9 cellular contexts compared by ENCODE assay signal in genomic region chr4:186554485-186554884, GRCh38. TPM values are rescaled to one million over a fixed set of nuclear protein-coding genes. Genes with fewer than 3 reads are reported as not detected.
DNase-seq lines count a peak whose midpoint lies in the region; ATAC-seq and TF ChIP-seq lines count a peak whose summit lies in the region.
"Had no signal": no experiment of that assay in that cellular context is flagged by ENCODE, and none has a peak within 500 bp of the region (broad histone marks: within the 10 kb centered on the region; RNA-seq: fewer than 3 reads in every experiment).

No MANE protein-coding gene starts in this region.

- peak; percentile 39 for DNase-seq in HT-29 (ENCODE audit: low spot score)
- DNase-seq in WTC11 (ENCODE audit: low spot score), result peak; percentile 52
- peak; percentile 41 for DNase-seq in iris pigment epithelial cell (ENCODE audit: low read depth)
- no peak for DNase-seq in suprapubic skin (ENCODE audit: low spot score in 2 of 2)
- DNase-seq in stimulated activated naive CD8-positive, alpha-beta T cell treated with anti-CD3 and anti-CD28 coated beads, Interleukin-15, amount 100 ng/mL, for 72 hours, result no peak
- DNase-seq: NCI-H1048 had no signal

- POLR2A ChIA-PET in WTC11 (lab: Charles Lee), result no interaction called here

- peak; percentile 51 for ATAC-seq in WTC11
- ATAC-seq in HG02623 (IDR thresholded peaks at IDR 0.05; ENCODE audit: unreplicated experiment), result no peak
- ATAC-seq in stimulated activated naive CD8-positive, alpha-beta T cell treated with anti-CD3 and anti-CD28 coated beads, Interleukin-15, amount 100 ng/mL, for 72 hours, result no peak
- no peak for ATAC-seq in GM18909 (IDR thresholded peaks at IDR 0.05; ENCODE audit: poor library complexity, unreplicated experiment)
- ATAC-seq: gastroesophageal sphincter had no signal

- CTCF ChIA-PET in WTC11 (lab: Charles Lee), result interaction anchor here (0.6 to 2.7 kb wide), 8 partner anchors 16 to 533 kb away, joined by 3 to 15 read pairs (median 6); no protein-coding TSS in a partner anchor

- H3K4me3 ChIP-seq in suprapubic skin, result peak overlapping the region; percentile 46

- H3K27me3 ChIP-seq in suprapubic skin, result peaks cover 41% of the 10 kb centered on the region

- H3K36me3 Mint-ChIP-seq in WTC11, result no peaks in the 10 kb centered on the region

- peaks cover 16% of the 10 kb centered on the region for H3K4me1 ChIP-seq in suprapubic skin

- H3K36me3 ChIP-seq in suprapubic skin, result no peaks in the 10 kb centered on the region
- H3K36me3 ChIP-seq: gastroesophageal sphincter had no signal

- H3K4me3 Mint-ChIP-seq in WTC11, result peak overlapping the region; percentile 78
- no peak overlapping the region for H3K4me3 Mint-ChIP-seq in stimulated activated naive CD8-positive, alpha-beta T cell treated with anti-CD3 and anti-CD28 coated beads, Interleukin-15, amount 100 ng/mL, for 72 hours

- no peak for TF ChIP-seq CTCF in WTC11 (IDR thresholded peaks at IDR 0.05)
- no peak for TF ChIP-seq CTCF in suprapubic skin (IDR thresholded peaks at IDR 0.05)

- WGBS in suprapubic skin, result 8% methylated on average over 13 of the region's 13 CpGs

- no peak overlapping the region for H3K27ac ChIP-seq in suprapubic skin
- H3K27ac ChIP-seq: gastroesophageal sphincter had no signal

- H3K27ac Mint-ChIP-seq in WTC11, result no peak overlapping the region
- no peak overlapping the region for H3K27ac Mint-ChIP-seq in stimulated activated naive CD8-positive, alpha-beta T cell treated with anti-CD3 and anti-CD28 coated beads, Interleukin-15, amount 100 ng/mL, for 72 hours

- no peaks in the 10 kb centered on the region for H3K9me3 Mint-ChIP-seq in WTC11
- peaks cover 0 to 4% of the 10 kb centered on the region in 2 donors for H3K9me3 Mint-ChIP-seq in stimulated activated naive CD8-positive, alpha-beta T cell treated with anti-CD3 and anti-CD28 coated beads, Interleukin-15, amount 100 ng/mL, for 72 hours

- no peak for TF ChIP-seq EP300 in suprapubic skin (IDR thresholded peaks at IDR 0.05)

- no peak for TF ChIP-seq POLR2A in suprapubic skin (IDR thresholded peaks at IDR 0.05)

- H3K4me1 Mint-ChIP-seq in WTC11, result peaks cover 11% of the 10 kb centered on the region
- H3K4me1 Mint-ChIP-seq in stimulated activated naive CD8-positive, alpha-beta T cell treated with anti-CD3 and anti-CD28 coated beads, Interleukin-15, amount 100 ng/mL, for 72 hours, result no peaks in the 10 kb centered on the region

- no peaks in the 10 kb centered on the region for H3K9me3 ChIP-seq in suprapubic skin
- H3K9me3 ChIP-seq: gastroesophageal sphincter had no signal

- peaks cover 15% of the 10 kb centered on the region for H3K27me3 Mint-ChIP-seq in WTC11 (ENCODE audit: low read depth)
- H3K27me3 Mint-ChIP-seq in stimulated activated naive CD8-positive, alpha-beta T cell treated with anti-CD3 and anti-CD28 coated beads, Interleukin-15, amount 100 ng/mL, for 72 hours, result peaks cover 34% of the 10 kb centered on the region

TF ChIP-seq in WTC11, 78 proteins besides CTCF, POLR2A, EP300 and RAD21:
- TF ChIP-seq AFF4 (CRISPR knock-in tag; IDR thresholded peaks at IDR 0.05; ENCODE audit: borderline replicate concordance), result no peak
- TF ChIP-seq FOXK1 (CRISPR knock-in tag; IDR thresholded peaks at IDR 0.05), result peak; percentile 47; the same call in 1 of the 2 replicates

RNA-seq across cellular contexts. Expression of gene MTNR1A, which starts 0.9 kb away (rescaled TPM):
- total RNA-seq in HT-29 (2014; rRNA removed; shearing (Covaris generic)), result not detected in 2 replicates
- total RNA-seq in WTC11 (2021) (0.73 to 1.0 TPM (median 0.73 TPM) in 3 replicates), suprapubic skin (not detected)
- total RNA-seq: gastroesophageal sphincter had no signal

Comparison
In these comparisons a context has a peak if more than half of its experiments do, and no peak if none do; other contexts are left out.
1. DNase-seq: peak in HT-29 (single experiment), WTC11 (single experiment) and iris pigment epithelial cell (single experiment); none in suprapubic skin (0 of 2) and stimulated activated naive CD8-positive, alpha-beta T cell treated with anti-CD3 and anti-CD28 coated beads, Interleukin-15, amount 100 ng/mL, for 72 hours (0 of 2).